17 cellular contexts compared by ENCODE assay signal in genomic region chr10:18368681-18369080, GRCh38.
DNase-seq lines count a peak whose midpoint lies in the region; ATAC-seq, FAIRE-seq and TF ChIP-seq lines count a peak whose summit lies in the region.
"Had no signal": no experiment of that assay in that cellular context is flagged by ENCODE, and none has a peak within 500 bp of the region (broad histone marks: within the 10 kb centered on the region; RNA-seq: fewer than 3 reads in every experiment).

No MANE protein-coding gene starts in this region.

- no peak overlapping the region for H3K27ac ChIP-seq in fibroblast of lung (ENCODE audit: insufficient read depth, low read length)

- peaks cover 32% of the 10 kb centered on the region for H3K4me1 Mint-ChIP-seq in osteocyte (ENCODE audit: unreplicated experiment)
- H3K4me1 Mint-ChIP-seq in T-helper 2 cell treated with Interferon-gamma antibody and Interleukin-4, amounts not matched to agents 5 μg/mL and 100 μg/mL, for 36 hours (ENCODE audit: low read depth), result no peaks in the 10 kb centered on the region
- H3K4me1 Mint-ChIP-seq in natural killer cell, result no peaks in the 10 kb centered on the region

- H3K36me3 ChIP-seq in fibroblast of lung (ENCODE audit: control insufficient read depth, insufficient read depth, low read length), result no peaks in the 10 kb centered on the region
- H3K36me3 ChIP-seq: tibial artery had no signal

- H3K9me3 ChIP-seq in fibroblast of lung (ENCODE audit: control insufficient read depth, insufficient read depth, low read depth, low read length), result no peaks in the 10 kb centered on the region
- H3K9me3 ChIP-seq: tibial artery had no signal

- no peaks in the 10 kb centered on the region for H4K20me1 ChIP-seq in fibroblast of lung (ENCODE audit: control insufficient read depth, extremely low read depth, insufficient read depth, low read length)

- H3K27me3 ChIP-seq in fibroblast of lung (ENCODE audit: control insufficient read depth, insufficient read depth, low read length), result no peaks in the 10 kb centered on the region
- H3K27me3 ChIP-seq: tibial artery had no signal

- H3K4me3 ChIP-seq in fibroblast of lung (replicated peaks in 1 of 4; ENCODE audit: control extremely low read depth in 1 of 4, insufficient read depth in 1 of 4, low read depth in 3 of 4, low read length in 4 of 4), result no peak overlapping the region

- H3K27ac Mint-ChIP-seq in osteocyte (ENCODE audit: unreplicated experiment) (peak overlapping the region; percentile 60), natural killer cell (no peak overlapping the region)
- no peak overlapping the region for H3K27ac Mint-ChIP-seq in T-helper 2 cell treated with Interferon-gamma antibody and Interleukin-4, amounts not matched to agents 5 μg/mL and 100 μg/mL, for 36 hours

- ATAC-seq in natural killer cell (no peak), GM18511 (IDR thresholded peaks at IDR 0.05; ENCODE audit: unreplicated experiment) (no peak)
- ATAC-seq: HCT116 had no signal

- H3K4me2 ChIP-seq in fibroblast of lung (ENCODE audit: extremely low read depth, insufficient read depth, low read length), result peak overlapping the region; percentile 67

- no peaks in the 10 kb centered on the region for H3K9me3 Mint-ChIP-seq in osteocyte (ENCODE audit: unreplicated experiment)
- H3K9me3 Mint-ChIP-seq in T-helper 2 cell treated with Interferon-gamma antibody and Interleukin-4, amounts not matched to agents 5 μg/mL and 100 μg/mL, for 36 hours, result no peaks in the 10 kb centered on the region
- peaks cover 2 to 3% of the 10 kb centered on the region in 2 donors for H3K9me3 Mint-ChIP-seq in natural killer cell

- no peak for TF ChIP-seq CTCF in fibroblast of lung (conservative IDR thresholded peaks at IDR 0.05 in 1 of 2, IDR thresholded peaks at IDR 0.05 in 1 of 2; ENCODE audit: low read depth in 1 of 2, low read length in 2 of 2)
- no peak for TF ChIP-seq CTCF in osteocyte (IDR thresholded peaks at IDR 0.05)
- TF ChIP-seq CTCF in natural killer cell (IDR thresholded peaks at IDR 0.05), result no peak

- H3K9ac ChIP-seq in fibroblast of lung (ENCODE audit: insufficient read depth, low read length), result no peak overlapping the region

- H3K4me3 Mint-ChIP-seq in osteocyte (ENCODE audit: unreplicated experiment) (no peak overlapping the region), natural killer cell (no peak overlapping the region)
- H3K4me3 Mint-ChIP-seq in T-helper 2 cell treated with Interferon-gamma antibody and Interleukin-4, amounts not matched to agents 5 μg/mL and 100 μg/mL, for 36 hours, result no peak overlapping the region

- H3K27me3 Mint-ChIP-seq in osteocyte (ENCODE audit: unreplicated experiment) (no peaks in the 10 kb centered on the region), natural killer cell (ENCODE audit: low read depth in 2 of 2) (no peaks in the 10 kb centered on the region)
- H3K27me3 Mint-ChIP-seq in T-helper 2 cell treated with Interferon-gamma antibody and Interleukin-4, amounts not matched to agents 5 μg/mL and 100 μg/mL, for 36 hours (ENCODE audit: low read depth), result no peaks in the 10 kb centered on the region

- no peaks in the 10 kb centered on the region for H3K79me2 ChIP-seq in fibroblast of lung (ENCODE audit: control insufficient read depth, insufficient read depth, low read length)

- no peak overlapping the region for H2AFZ ChIP-seq in fibroblast of lung (ENCODE audit: low read length)

- DNase-seq in GM19239 (ENCODE audit: insufficient read length, low spot score) (no peak), OCI-M1 (lab: John Stamatoyannopoulos, UW) (peak; percentile 35), fibroblast of lung (ENCODE audit: low read depth in 2 of 2) (peak; percentile 41 to 76), osteocyte (ENCODE audit: extremely low spot score, unreplicated experiment) (no peak), natural killer cell (no peak), HK-2 (ENCODE audit: unreplicated experiment) (no peak)
- no peak for DNase-seq in T-helper 2 cell treated with Interferon-gamma antibody and Interleukin-4, amounts not matched to agents 5 μg/mL and 100 μg/mL, for 36 hours (ENCODE audit: low spot score)
- DNase-seq: activated naive CD4-positive, alpha-beta T cell treated with Interleukin-2 at 50 U/mL for 16 hours; effector CD4-positive, alpha-beta T cell; NCI-H1436; NCI-H2227 treated with DMSO at 0.1 percent for 48 hours; NK-92 treated with Interleukin-12 subunit alpha and Interleukin-12 subunit beta, amount 100 ng/mL, for 24 hours; nucleus accumbens; stimulated activated CD4-positive, alpha-beta T cell treated with anti-CD3 and anti-CD28 coated beads, Interleukin-4, amount 100 ng/mL, for 4 hours; tibial artery had no signal

- FAIRE-seq in GM19239 (lab: Jason Lieb, UNC), result peak; percentile 28

- intact Hi-C loops in natural killer cell (cut with micrococcal nuclease), result no loop called here

- no peaks in the 10 kb centered on the region for H3K4me1 ChIP-seq in fibroblast of lung (ENCODE audit: control insufficient read depth, extremely low read depth, insufficient read depth, low read length)

- H3K36me3 Mint-ChIP-seq in osteocyte (ENCODE audit: unreplicated experiment) (no peaks in the 10 kb centered on the region), natural killer cell (no peaks in the 10 kb centered on the region)
- no peaks in the 10 kb centered on the region for H3K36me3 Mint-ChIP-seq in T-helper 2 cell treated with Interferon-gamma antibody and Interleukin-4, amounts not matched to agents 5 μg/mL and 100 μg/mL, for 36 hours (ENCODE audit: low read depth)

Comparison
In these comparisons a context has a peak if more than half of its experiments do, and no peak if none do; other contexts are left out.
1. DNase-seq: peak in OCI-M1 (single experiment) and fibroblast of lung (2 of 2); none in GM19239 (single experiment), osteocyte (single experiment), T-helper 2 cell treated with Interferon-gamma antibody and Interleukin-4, amounts not matched to agents 5 μg/mL and 100 μg/mL, for 36 hours (single experiment), natural killer cell (single experiment) and HK-2 (single experiment).